9 cellular contexts compared by ENCODE assay signal in the genomic region with DNA sequence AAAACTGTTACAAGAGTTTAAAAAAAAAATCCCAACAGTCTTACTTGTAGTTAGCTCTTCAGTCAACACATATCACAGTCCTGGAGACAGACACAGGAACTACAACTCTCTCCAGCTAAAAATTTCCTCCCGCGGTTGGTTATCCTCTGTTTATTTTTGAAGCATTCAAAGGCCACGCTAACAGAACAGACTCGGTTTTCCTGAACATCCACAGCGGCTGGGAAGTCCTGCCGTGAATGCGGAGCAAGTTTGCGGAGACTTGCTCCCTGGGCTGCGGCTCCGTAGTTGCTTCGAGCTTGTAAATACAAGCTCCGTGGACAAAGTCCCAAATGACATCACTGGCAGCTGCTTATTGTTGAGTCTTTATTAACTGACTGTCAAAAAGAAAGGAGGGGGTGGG. TPM values are rescaled to one million over a fixed set of nuclear protein-coding genes. Genes with fewer than 3 reads are reported as not detected.
DNase-seq lines count a peak whose midpoint lies in the region; ATAC-seq and TF ChIP-seq lines count a peak whose summit lies in the region.
"Had no signal": no experiment of that assay in that cellular context is flagged by ENCODE, and none has a peak within 500 bp of the region (broad histone marks: within the 10 kb centered on the region; RNA-seq: fewer than 3 reads in every experiment).

NCKAP5 (minus strand) TSS at position 292 of the 400 bp plus-strand sequence. CDS start 50,937 bp downstream, outside the sequence.

- H3K4me3 ChIP-seq in Caco-2 (ENCODE audit: low read depth, low read length), result peak within 1 kb of the TSS; percentile 18

- H3K4me1 ChIP-seq in Caco-2, result peaks cover 19% of the 10 kb centered on the region

- peak within 1 kb of the TSS; percentile 71 for H3K4me3 Mint-ChIP-seq in Caco-2 (ENCODE audit: unreplicated experiment)

- no peaks in the 10 kb centered on the region for H3K27me3 ChIP-seq in Caco-2 (replicated peaks; ENCODE audit: control insufficient read depth, insufficient read depth, low read length)

- H3K36me3 Mint-ChIP-seq in Caco-2 (ENCODE audit: insufficient read depth, unreplicated experiment), result no peaks in the 10 kb centered on the region

- peaks cover 27% of the 10 kb centered on the region for H3K4me1 Mint-ChIP-seq in Caco-2 (ENCODE audit: low read depth, unreplicated experiment)

- no peak for TF ChIP-seq CTCF in Caco-2 (IDR thresholded peaks at IDR 0.05; ENCODE audit: insufficient read depth in 1 of 2, low read depth in 1 of 2, low read length in 1 of 2, severe bottlenecking in 1 of 2, unreplicated experiment in 1 of 2)

- no TSS peak for BruUV-seq in Caco-2 (replicated peaks; lab: Mats Ljungman, UMichigan)

- no peaks in the 10 kb centered on the region for H3K27me3 Mint-ChIP-seq in Caco-2 (ENCODE audit: insufficient read depth, unreplicated experiment)

- DNase-seq in Caco-2 (peak; percentile 60 to 67), amniotic epithelial cell (ENCODE audit: low read depth) (peak; percentile 49), left ventricle myocardium superior (peak; percentile 37), posterior cingulate gyrus (peak in 7 of 10 donors; percentile 21 to 90 (median 29)), NCI-H146 treated with DMSO at 0.1 percent for 48 hours (lab: John Stamatoyannopoulos, UW; ENCODE audit: unreplicated experiment) (no peak), NCI-H446 treated with DMSO at 0.1 percent for 48 hours (lab: John Stamatoyannopoulos, UW) (no peak), DMS 273 (lab: John Stamatoyannopoulos, UW; ENCODE audit: unreplicated experiment) (no peak)
- DNase-seq in activated CD8-positive, alpha-beta memory T cell treated with anti-CD3 and anti-CD28 coated beads, Interleukin-2, amount 50 U/mL, for 48 hours, result no peak
- DNase-seq: T-helper 9 cell had no signal

- CTCF ChIA-PET in Caco-2 (lab: Charles Lee), result interaction anchor here (0.6 to 1.7 kb wide), 5 partner anchors 145 to 1152 kb away, joined by 3 to 11 read pairs (median 4); no protein-coding TSS in a partner anchor

- H3K9me3 ChIP-seq in Caco-2, result no peaks in the 10 kb centered on the region

- POLR2A ChIA-PET in Caco-2 (lab: Charles Lee), result no interaction called here

- no peaks in the 10 kb centered on the region for H3K36me3 ChIP-seq in Caco-2 (ENCODE audit: control insufficient read depth, insufficient read depth, low read length)

- intact Hi-C loops in Caco-2 (cut with micrococcal nuclease; ENCODE audit: unreplicated experiment) (loop anchor here (1.0 to 5.0 kb wide), 2 partner anchors 8 to 214 kb away; no protein-coding TSS in a partner anchor), left ventricle myocardium superior (cut with micrococcal nuclease) (loop anchor here (5.0 to 10.0 kb wide), 2 partner anchors 143 to 204 kb away; no protein-coding TSS in a partner anchor), posterior cingulate gyrus (cut with DNase I) (loop anchor here (10.0 kb wide), 3 partner anchors 153 to 1023 kb away; partner anchors contain the start of gene LYPD1)

- peak within 1 kb of the TSS; percentile 61 for H3K27ac Mint-ChIP-seq in Caco-2 (ENCODE audit: unreplicated experiment)

- ATAC-seq in left ventricle myocardium superior, result peak; percentile 57

- H3K9me3 Mint-ChIP-seq in Caco-2 (ENCODE audit: unreplicated experiment), result no peaks in the 10 kb centered on the region

RNA-seq across cellular contexts. Expression of gene NCKAP5, which starts in this region (rescaled TPM):
- total RNA-seq in Caco-2 (2022) (3.5 and 3.8 TPM in 2 replicates), left ventricle myocardium superior (2.8 TPM)

Comparison
In these comparisons a context has a peak if more than half of its experiments do, and no peak if none do; other contexts are left out.
1. DNase-seq: peak in Caco-2 (2 of 2), amniotic epithelial cell (single experiment), left ventricle myocardium superior (single experiment) and posterior cingulate gyrus (7 of 10); none in NCI-H146 treated with DMSO at 0.1 percent for 48 hours (single experiment), activated CD8-positive, alpha-beta memory T cell treated with anti-CD3 and anti-CD28 coated beads, Interleukin-2, amount 50 U/mL, for 48 hours (single experiment), NCI-H446 treated with DMSO at 0.1 percent for 48 hours (single experiment) and DMS 273 (single experiment).